In genomic region chr3:71069797-71070196, GRCh38 we compare ENCODE assay signal across 1 cellular context.
TF ChIP-seq lines count a peak whose summit lies in the region.

No MANE protein-coding gene starts in this region.

TF ChIP-seq in H1, 55 proteins besides CTCF, POLR2A, EP300 and RAD21 (continued from another document):
- peak; percentile 19 for TF ChIP-seq CHD7 (IDR thresholded peaks at IDR 0.05; ENCODE audit: insufficient replicate concordance, low read length)
- no peak for TF ChIP-seq TBP (IDR thresholded peaks at IDR 0.05; ENCODE audit: low read depth, low read length)
